Comparison of ENCODE assay signal across 20 cellular contexts in the genomic region with DNA sequence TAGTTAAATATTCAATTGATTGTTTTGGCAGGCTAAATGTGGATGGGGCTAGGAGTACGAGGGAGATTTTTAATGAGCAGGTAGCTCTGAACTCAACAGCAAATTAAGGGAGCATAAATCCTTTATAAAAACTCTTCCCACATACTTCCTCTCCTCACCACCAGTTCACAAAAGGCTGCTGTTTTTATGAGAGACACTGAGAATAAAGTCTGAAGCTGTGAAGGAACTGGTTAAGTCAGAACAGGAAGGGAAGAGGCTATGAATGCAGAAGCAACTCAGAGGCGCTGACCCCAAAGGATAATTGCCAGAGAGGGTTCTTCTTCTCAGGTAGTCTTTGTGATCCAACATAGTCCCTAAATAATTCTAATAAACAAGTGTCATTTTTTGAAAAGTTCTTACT.
DNase-seq lines count a peak whose midpoint lies in the region; ATAC-seq and TF ChIP-seq lines count a peak whose summit lies in the region.
"Had no signal": no experiment of that assay in that cellular context is flagged by ENCODE, and none has a peak within 500 bp of the region (broad histone marks: within the 10 kb centered on the region; RNA-seq: fewer than 3 reads in every experiment).

No MANE protein-coding gene starts in this region.

- H4K91ac ChIP-seq in neuronal stem cell (ENCODE audit: low read depth, low read length, poor library complexity): no peak overlapping the region

- H2AFZ ChIP-seq in neuronal stem cell (ENCODE audit: low read length): peak overlapping the region; percentile 55

- H2BK12ac ChIP-seq in neuronal stem cell (ENCODE audit: low read length): no peak overlapping the region

- H4K8ac ChIP-seq in neuronal stem cell (ENCODE audit: low read depth, low read length): no peak overlapping the region

- H3K4me3 ChIP-seq in NB4 (ENCODE audit: low read depth, low read length) (no peak overlapping the region), neuronal stem cell (ENCODE audit: low read length in 2 of 2) (no peak overlapping the region), gastroesophageal sphincter (no peak overlapping the region)
- H3K4me3 ChIP-seq: A549 had no signal

- H3K27me3 ChIP-seq in neuronal stem cell (ENCODE audit: control insufficient read depth in 3 of 3, insufficient read depth in 3 of 3, low read depth in 1 of 3, low read length in 3 of 3) (no peaks in the 10 kb centered on the region), gastroesophageal sphincter (peaks cover 5% of the 10 kb centered on the region)

- no peaks in the 10 kb centered on the region for H3K36me3 ChIP-seq in neuronal stem cell (replicated peaks in 1 of 2; ENCODE audit: control insufficient read depth in 2 of 2, insufficient read depth in 2 of 2, low read length in 2 of 2)
- no peaks in the 10 kb centered on the region for H3K36me3 ChIP-seq in gastroesophageal sphincter

- H3K79me1 ChIP-seq in neuronal stem cell (ENCODE audit: low read depth, low read length): no peaks in the 10 kb centered on the region

- no peak overlapping the region for H2BK15ac ChIP-seq in neuronal stem cell (ENCODE audit: low read length)

- no peak overlapping the region for H3K4ac ChIP-seq in neuronal stem cell (ENCODE audit: low read length)

- TF ChIP-seq POLR2A in NB4 (IDR thresholded peaks at IDR 0.05; ENCODE audit: extremely low read depth, insufficient read length) (no peak), gastroesophageal sphincter (IDR thresholded peaks at IDR 0.05) (no peak)

- no peaks in the 10 kb centered on the region for H3K9me3 ChIP-seq in neuronal stem cell (replicated peaks in 1 of 2; ENCODE audit: control insufficient read depth in 2 of 2, insufficient read depth in 1 of 2, low read depth in 1 of 2, low read length in 2 of 2)
- peaks cover 0 to 5% (median 0%) of the 10 kb centered on the region in 3 donors for H3K9me3 ChIP-seq in gastroesophageal sphincter
- H3K9me3 ChIP-seq: SK-N-SH had no signal

- no peak overlapping the region for H3K4me2 ChIP-seq in neuronal stem cell (ENCODE audit: insufficient read depth, low read length, poor library complexity, severe bottlenecking)
- H3K4me2 ChIP-seq: A549, SK-N-SH had no signal

- WGBS in neuronal stem cell (ENCODE audit: extremely low coverage in 2 of 2, insufficient read length in 2 of 2, insufficient replicate concordance in 1 of 2), 2 donors: no CpG with 5 or more reads among the region's 2 CpGs
- WGBS in gastroesophageal sphincter (ENCODE audit: low coverage in 1 of 2), 2 donors: 39 to 61% methylated on average over 2 of the region's 2 CpGs

- no peak overlapping the region for H2BK5ac ChIP-seq in neuronal stem cell (ENCODE audit: low read length)

- H3K4me1 ChIP-seq in neuronal stem cell (ENCODE audit: control insufficient read depth in 2 of 2, insufficient read depth in 1 of 2, low read depth in 1 of 2, low read length in 2 of 2) (no peaks in the 10 kb centered on the region), gastroesophageal sphincter (no peaks in the 10 kb centered on the region)
- H3K4me1 ChIP-seq: A549 had no signal

- ATAC-seq in gastroesophageal sphincter (no peak), GM21526 (IDR thresholded peaks at IDR 0.05; ENCODE audit: low FRiP score, unreplicated experiment) (no peak)
- ATAC-seq: A549, PC-3 had no signal

- no peak overlapping the region for H2BK120ac ChIP-seq in neuronal stem cell (ENCODE audit: low read depth, low read length)

- H3K23ac ChIP-seq in neuronal stem cell (ENCODE audit: low read depth, low read length, poor library complexity): no peak overlapping the region

- no peak for TF ChIP-seq EP300 in gastroesophageal sphincter (IDR thresholded peaks at IDR 0.05)

- TF ChIP-seq CTCF in NB4 (IDR thresholded peaks at IDR 0.05; ENCODE audit: low read depth, low read length): no peak
- no peak for TF ChIP-seq CTCF in gastroesophageal sphincter (IDR thresholded peaks at IDR 0.05)

- H3K14ac ChIP-seq in neuronal stem cell (ENCODE audit: low read length): no peak overlapping the region

- H3K27ac ChIP-seq in neuronal stem cell (replicated peaks; ENCODE audit: low read length): no peak overlapping the region
- no peak overlapping the region for H3K27ac ChIP-seq in gastroesophageal sphincter
- H3K27ac ChIP-seq: A549 had no signal

- no peak overlapping the region for H3K18ac ChIP-seq in neuronal stem cell (ENCODE audit: low read length)

- H2AK5ac ChIP-seq in neuronal stem cell (ENCODE audit: low read depth, low read length): no peak overlapping the region

- DNase-seq in GDM1 (lab: John Stamatoyannopoulos, UW) (peak; percentile 13), NB4 (ENCODE audit: low read depth) (peak; percentile 2), SKM-1 treated with dmso at 0.1 percent for 144 hours (lab: John Stamatoyannopoulos, UW; ENCODE audit: unreplicated experiment) (peak; percentile 45), neuronal stem cell (ENCODE audit: low spot score) (no peak), KG1 (lab: John Stamatoyannopoulos, UW) (no peak), foreskin melanocyte (no peak)
- DNase-seq: C1 segment of cervical spinal cord, HCEC 1CT, MV-4-11, NCI-H1417 treated with DMSO at 0.1 percent for 48 hours, NCI-H187 treated with DMSO at 0.1 percent for 48 hours, NCI-H345, NCI-H524 treated with DMSO at 0.1 percent for 48 hours, PC-3, RPMI8226, SHP77 treated with DMSO at 0.1 percent for 48 hours, SK-N-SH had no signal

- H3K9ac ChIP-seq in neuronal stem cell (ENCODE audit: low read depth, low read length, poor library complexity): no peak overlapping the region
- H3K9ac ChIP-seq: SK-N-SH had no signal

Comparison
In these comparisons a context has a peak if more than half of its experiments do, and no peak if none do; other contexts are left out.
1. DNase-seq: peak in GDM1 (single experiment), NB4 (single experiment) and SKM-1 treated with dmso at 0.1 percent for 144 hours (single experiment); none in neuronal stem cell (single experiment), KG1 (single experiment) and foreskin melanocyte (single experiment).